ENCODE assay signal across 1 cellular context in the genomic region with DNA sequence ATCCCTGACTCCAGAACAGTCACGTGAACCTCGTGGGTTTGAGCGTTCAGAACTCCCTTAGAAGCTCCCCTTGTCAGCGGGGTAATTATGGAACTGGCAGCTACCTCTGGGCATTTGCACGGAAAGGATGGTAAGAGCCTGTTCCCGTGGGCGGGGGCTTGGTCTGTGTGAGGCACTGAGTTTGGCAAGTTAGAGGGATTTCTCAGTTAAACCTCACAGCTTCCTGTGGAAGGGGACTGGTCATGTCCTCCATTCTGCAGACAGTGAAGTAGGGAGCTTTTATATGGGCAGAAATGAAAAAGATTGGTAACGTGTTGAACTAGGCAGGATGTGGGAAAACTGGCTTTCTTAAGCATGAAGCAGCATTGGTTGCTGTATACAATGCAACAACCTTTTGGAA.
TF ChIP-seq lines count a peak whose summit lies in the region.

No MANE protein-coding gene starts in this region.

TF ChIP-seq in HepG2, 621 proteins besides CTCF, POLR2A, EP300 and RAD21 (continued from another document):
- TF ChIP-seq, protein P1, sequence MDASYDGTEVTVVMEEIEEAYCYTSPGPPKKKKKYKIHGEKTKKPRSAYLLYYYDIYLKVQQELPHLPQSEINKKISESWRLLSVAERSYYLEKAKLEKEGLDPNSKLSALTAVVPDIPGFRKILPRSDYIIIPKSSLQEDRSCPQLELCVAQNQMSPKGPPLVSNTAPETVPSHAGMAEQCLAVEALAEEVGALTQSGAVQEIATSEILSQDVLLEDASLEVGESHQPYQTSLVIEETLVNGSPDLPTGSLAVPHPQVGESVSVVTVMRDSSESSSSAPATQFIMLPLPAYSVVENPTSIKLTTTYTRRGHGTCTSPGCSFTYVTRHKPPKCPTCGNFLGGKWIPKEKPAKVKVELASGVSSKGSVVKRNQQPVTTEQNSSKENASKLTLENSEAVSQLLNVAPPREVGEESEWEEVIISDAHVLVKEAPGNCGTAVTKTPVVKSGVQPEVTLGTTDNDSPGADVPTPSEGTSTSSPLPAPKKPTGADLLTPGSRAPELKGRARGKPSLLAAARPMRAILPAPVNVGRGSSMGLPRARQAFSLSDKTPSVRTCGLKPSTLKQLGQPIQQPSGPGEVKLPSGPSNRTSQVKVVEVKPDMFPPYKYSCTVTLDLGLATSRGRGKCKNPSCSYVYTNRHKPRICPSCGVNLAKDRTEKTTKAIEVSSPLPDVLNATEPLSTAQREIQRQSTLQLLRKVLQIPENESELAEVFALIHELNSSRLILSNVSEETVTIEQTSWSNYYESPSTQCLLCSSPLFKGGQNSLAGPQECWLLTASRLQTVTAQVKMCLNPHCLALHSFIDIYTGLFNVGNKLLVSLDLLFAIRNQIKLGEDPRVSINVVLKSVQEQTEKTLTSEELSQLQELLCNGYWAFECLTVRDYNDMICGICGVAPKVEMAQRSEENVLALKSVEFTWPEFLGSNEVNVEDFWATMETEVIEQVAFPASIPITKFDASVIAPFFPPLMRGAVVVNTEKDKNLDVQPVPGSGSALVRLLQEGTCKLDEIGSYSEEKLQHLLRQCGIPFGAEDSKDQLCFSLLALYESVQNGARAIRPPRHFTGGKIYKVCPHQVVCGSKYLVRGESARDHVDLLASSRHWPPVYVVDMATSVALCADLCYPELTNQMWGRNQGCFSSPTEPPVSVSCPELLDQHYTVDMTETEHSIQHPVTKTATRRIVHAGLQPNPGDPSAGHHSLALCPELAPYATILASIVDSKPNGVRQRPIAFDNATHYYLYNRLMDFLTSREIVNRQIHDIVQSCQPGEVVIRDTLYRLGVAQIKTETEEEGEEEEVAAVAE (CRISPR knock-in tag; IDR thresholded peaks at IDR 0.05; ENCODE audit: borderline replicate concordance): no peak
- TF ChIP-seq RXRB (CRISPR knock-in tag; IDR thresholded peaks at IDR 0.05; ENCODE audit: borderline replicate concordance) (no peak), ZNF350 (CRISPR knock-in tag; IDR thresholded peaks at IDR 0.05; ENCODE audit: borderline replicate concordance, low read depth) (no peak), REPIN1 (CRISPR knock-in tag; IDR thresholded peaks at IDR 0.05; ENCODE audit: borderline replicate concordance, low read depth) (no peak), GFI1 (CRISPR knock-in tag; IDR thresholded peaks at IDR 0.05; ENCODE audit: borderline replicate concordance) (no peak), IRF9 (CRISPR knock-in tag; IDR thresholded peaks at IDR 0.05; ENCODE audit: borderline replicate concordance) (no peak), HOXA9 (CRISPR knock-in tag; IDR thresholded peaks at IDR 0.05; ENCODE audit: borderline replicate concordance) (no peak), SAFB2 (CRISPR knock-in tag; IDR thresholded peaks at IDR 0.05; ENCODE audit: borderline replicate concordance, low read depth) (no peak), ZBTB25 (CRISPR knock-in tag; IDR thresholded peaks at IDR 0.05) (no peak), EZH2 (conservative IDR thresholded peaks at IDR 0.05; ENCODE audit: low read depth, low read length) (no peak), THAP11 (CRISPR knock-in tag; IDR thresholded peaks at IDR 0.05) (no peak), BATF2 (CRISPR knock-in tag; IDR thresholded peaks at IDR 0.05) (no peak), ZNF414 (CRISPR knock-in tag; IDR thresholded peaks at IDR 0.05) (no peak), IKZF4 (CRISPR knock-in tag; IDR thresholded peaks at IDR 0.05; ENCODE audit: borderline replicate concordance, low read depth, not compliant biosample characterization) (no peak)
- TF ChIP-seq, protein P2, sequence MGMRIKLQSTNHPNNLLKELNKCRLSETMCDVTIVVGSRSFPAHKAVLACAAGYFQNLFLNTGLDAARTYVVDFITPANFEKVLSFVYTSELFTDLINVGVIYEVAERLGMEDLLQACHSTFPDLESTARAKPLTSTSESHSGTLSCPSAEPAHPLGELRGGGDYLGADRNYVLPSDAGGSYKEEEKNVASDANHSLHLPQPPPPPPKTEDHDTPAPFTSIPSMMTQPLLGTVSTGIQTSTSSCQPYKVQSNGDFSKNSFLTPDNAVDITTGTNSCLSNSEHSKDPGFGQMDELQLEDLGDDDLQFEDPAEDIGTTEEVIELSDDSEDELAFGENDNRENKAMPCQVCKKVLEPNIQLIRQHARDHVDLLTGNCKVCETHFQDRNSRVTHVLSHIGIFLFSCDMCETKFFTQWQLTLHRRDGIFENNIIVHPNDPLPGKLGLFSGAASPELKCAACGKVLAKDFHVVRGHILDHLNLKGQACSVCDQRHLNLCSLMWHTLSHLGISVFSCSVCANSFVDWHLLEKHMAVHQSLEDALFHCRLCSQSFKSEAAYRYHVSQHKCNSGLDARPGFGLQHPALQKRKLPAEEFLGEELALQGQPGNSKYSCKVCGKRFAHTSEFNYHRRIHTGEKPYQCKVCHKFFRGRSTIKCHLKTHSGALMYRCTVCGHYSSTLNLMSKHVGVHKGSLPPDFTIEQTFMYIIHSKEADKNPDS (CRISPR knock-in tag; IDR thresholded peaks at IDR 0.05): no peak
- TF ChIP-seq, protein P3, sequence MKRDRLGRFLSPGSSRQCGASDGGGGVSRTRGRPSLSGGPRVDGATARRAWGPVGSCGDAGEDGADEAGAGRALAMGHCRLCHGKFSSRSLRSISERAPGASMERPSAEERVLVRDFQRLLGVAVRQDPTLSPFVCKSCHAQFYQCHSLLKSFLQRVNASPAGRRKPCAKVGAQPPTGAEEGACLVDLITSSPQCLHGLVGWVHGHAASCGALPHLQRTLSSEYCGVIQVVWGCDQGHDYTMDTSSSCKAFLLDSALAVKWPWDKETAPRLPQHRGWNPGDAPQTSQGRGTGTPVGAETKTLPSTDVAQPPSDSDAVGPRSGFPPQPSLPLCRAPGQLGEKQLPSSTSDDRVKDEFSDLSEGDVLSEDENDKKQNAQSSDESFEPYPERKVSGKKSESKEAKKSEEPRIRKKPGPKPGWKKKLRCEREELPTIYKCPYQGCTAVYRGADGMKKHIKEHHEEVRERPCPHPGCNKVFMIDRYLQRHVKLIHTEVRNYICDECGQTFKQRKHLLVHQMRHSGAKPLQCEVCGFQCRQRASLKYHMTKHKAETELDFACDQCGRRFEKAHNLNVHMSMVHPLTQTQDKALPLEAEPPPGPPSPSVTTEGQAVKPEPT (CRISPR knock-in tag; IDR thresholded peaks at IDR 0.05; ENCODE audit: low read depth): no peak
- TF ChIP-seq, protein P4, sequence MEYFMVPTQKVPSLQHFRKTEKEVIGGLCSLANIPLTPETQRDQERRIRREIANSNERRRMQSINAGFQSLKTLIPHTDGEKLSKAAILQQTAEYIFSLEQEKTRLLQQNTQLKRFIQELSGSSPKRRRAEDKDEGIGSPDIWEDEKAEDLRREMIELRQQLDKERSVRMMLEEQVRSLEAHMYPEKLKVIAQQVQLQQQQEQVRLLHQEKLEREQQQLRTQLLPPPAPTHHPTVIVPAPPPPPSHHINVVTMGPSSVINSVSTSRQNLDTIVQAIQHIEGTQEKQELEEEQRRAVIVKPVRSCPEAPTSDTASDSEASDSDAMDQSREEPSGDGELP (IDR thresholded peaks at IDR 0.05; ENCODE audit: borderline replicate concordance, low read depth): no peak
